Comparison of ENCODE assay signal across 8 cellular contexts in the genomic region with DNA sequence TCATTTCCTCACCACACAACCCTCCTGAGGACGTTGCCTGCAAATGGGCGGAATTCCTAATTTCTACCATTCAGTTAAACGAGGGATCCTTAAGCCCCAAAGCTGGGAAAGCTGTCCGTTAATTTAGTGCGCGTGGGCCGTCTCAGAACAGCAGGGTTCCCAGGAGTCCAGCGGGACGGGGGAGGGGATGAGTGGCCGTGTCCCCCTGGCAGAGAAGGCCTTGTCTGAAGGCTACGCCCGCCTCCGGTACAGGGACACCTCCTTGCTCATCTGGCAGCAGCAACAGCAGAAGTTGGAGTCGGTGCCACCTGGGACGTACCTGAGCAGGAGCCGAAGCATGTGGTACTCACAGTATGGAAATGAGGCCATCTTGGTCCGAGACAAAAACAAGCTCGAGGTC. TPM values are rescaled to one million over a fixed set of nuclear protein-coding genes. Genes with fewer than 3 reads are reported as not detected.
A peak's percentile ranks its signal among the peaks of the same experiment; 100 is the strongest.
DNase-seq lines count a peak whose midpoint lies in the region; ATAC-seq and TF ChIP-seq lines count a peak whose summit lies in the region.

No MANE protein-coding gene starts in this region.

- ATAC-seq in HG02970 (IDR thresholded peaks at IDR 0.05; ENCODE audit: low FRiP score, unreplicated experiment) (no peak), HG02588 (IDR thresholded peaks at IDR 0.05; ENCODE audit: unreplicated experiment) (no peak)

- H3K4me3 Mint-ChIP-seq in endothelial cell (ENCODE audit: unreplicated experiment), result peak overlapping the region; percentile 76

- no peak for TF ChIP-seq POLR2A in ovary (IDR thresholded peaks at IDR 0.05)

- H3K36me3 ChIP-seq in OCI-LY3 (replicated peaks; ENCODE audit: low read depth, low read length) (no peaks in the 10 kb centered on the region), ovary (no peaks in the 10 kb centered on the region)

- 80 to 88% (median 82%) methylated on average over 18 of the region's 18 CpGs for WGBS in ovary, 3 donors

- H3K9me3 Mint-ChIP-seq in endothelial cell (ENCODE audit: unreplicated experiment), result no peaks in the 10 kb centered on the region

- no peak for TF ChIP-seq EP300 in ovary (IDR thresholded peaks at IDR 0.05)

- H3K79me2 ChIP-seq in OCI-LY3 (ENCODE audit: low read length), result no peaks in the 10 kb centered on the region

- no peak overlapping the region for H3K9ac ChIP-seq in OCI-LY3 (ENCODE audit: low read length)

- DNase-seq in D341Med (ENCODE audit: low spot score) (peak; percentile 10), endothelial cell (ENCODE audit: low spot score) (no peak), ovary (peak in 4 of 5 donors; percentile 41 to 70 (median 62)), NCI-H1436 (lab: John Stamatoyannopoulos, UW) (no peak), SW 1271 (lab: John Stamatoyannopoulos, UW) (no peak)

- 0 out of 2 replicates have a peak, but pooled peaks cover 2% of the 10 kb centered on the region for H4K20me1 ChIP-seq in OCI-LY3 (ENCODE audit: insufficient read depth, low read length)

- H3K27me3 Mint-ChIP-seq in endothelial cell (ENCODE audit: unreplicated experiment), result peaks cover 3% of the 10 kb centered on the region

- H3K9me3 ChIP-seq in OCI-LY3 (ENCODE audit: insufficient read depth, low read length) (no peaks in the 10 kb centered on the region), ovary (no peaks in the 10 kb centered on the region)

- peak overlapping the region; percentile 100 for H3K4me3 ChIP-seq in OCI-LY3 (ENCODE audit: low read length)
- no peak overlapping the region for H3K4me3 ChIP-seq in ovary

- H3K4me1 ChIP-seq in OCI-LY3 (ENCODE audit: low read length) (peaks cover 6% of the 10 kb centered on the region), ovary (ENCODE audit: insufficient read depth) (peaks cover 5% of the 10 kb centered on the region)

- H3K4me2 ChIP-seq in OCI-LY3 (ENCODE audit: low read length), result peak overlapping the region; percentile 97

- peaks cover 4% of the 10 kb centered on the region for H3K36me3 Mint-ChIP-seq in endothelial cell (ENCODE audit: low read depth, unreplicated experiment)

- intact Hi-C loops in ovary (cut with DNase I), result loop anchor here in 1 of 4 donors (10.0 kb wide), 1 partner anchor 108 kb away; the partner anchor contains the start of gene WDR5

- H3K27me3 ChIP-seq in OCI-LY3 (ENCODE audit: low read depth, low read length), result no peaks in the 10 kb centered on the region
- no peaks in the 10 kb centered on the region for H3K27me3 ChIP-seq in ovary

- H3K27ac ChIP-seq in OCI-LY3 (ENCODE audit: low read length) (no peak overlapping the region), ovary (no peak overlapping the region)

- no peak overlapping the region for H2AFZ ChIP-seq in OCI-LY3 (ENCODE audit: low read depth, low read length)

- TF ChIP-seq CTCF in OCI-LY3 (IDR thresholded peaks at IDR 0.05; ENCODE audit: low read depth, low read length) (no peak), endothelial cell (IDR thresholded peaks at IDR 0.05; ENCODE audit: unreplicated experiment) (no peak), ovary (IDR thresholded peaks at IDR 0.05) (no peak)

- no peak overlapping the region for H3K27ac Mint-ChIP-seq in endothelial cell (ENCODE audit: unreplicated experiment)

- H3K4me1 Mint-ChIP-seq in endothelial cell (ENCODE audit: unreplicated experiment), result no peaks in the 10 kb centered on the region

RNA-seq across cellular contexts. Expression of gene BRD3OS, which starts 1.3 kb away (rescaled TPM):
- 11.4 TPM for total RNA-seq in endothelial cell (ENCODE audit: unreplicated experiment)
- total RNA-seq in ovary, result 10 to 100 TPM; 14.5 to 26.3 (median 21.1) TPM
- polyA plus RNA-seq in ovary, result 10 to 100 TPM; 17.1 to 28.1 TPM

RNA-seq across cellular contexts. Expression of gene VAV2, which starts 34.4 kb away (rescaled TPM):
- total RNA-seq in endothelial cell (ENCODE audit: unreplicated experiment) (27.2 TPM), ovary (10 to 100 TPM in 2 of 7 donors, 1 to 10 TPM in 5; 3.7 to 14.1 (median 7.8) TPM)
- 1 to 10 TPM; 5.4 to 6.7 TPM for polyA plus RNA-seq in ovary

RNA-seq across cellular contexts. Expression of gene BRD3, which starts 41.3 kb away (rescaled TPM):
- total RNA-seq in endothelial cell (ENCODE audit: unreplicated experiment) (56.2 TPM), ovary (10 to 100 TPM; 15.9 to 52.1 (median 39.2) TPM)
- polyA plus RNA-seq in ovary, result 10 to 100 TPM; 14.9 to 17.1 TPM

Comparison
In these comparisons a context has a peak if more than half of its experiments do, and no peak if none do; other contexts are left out.
1. DNase-seq: peak in D341Med (single experiment) and ovary (4 of 5); none in endothelial cell (single experiment), NCI-H1436 (single experiment) and SW 1271 (0 of 2).